Comparison of ENCODE assay signal across 15 cellular contexts in the genomic region with DNA sequence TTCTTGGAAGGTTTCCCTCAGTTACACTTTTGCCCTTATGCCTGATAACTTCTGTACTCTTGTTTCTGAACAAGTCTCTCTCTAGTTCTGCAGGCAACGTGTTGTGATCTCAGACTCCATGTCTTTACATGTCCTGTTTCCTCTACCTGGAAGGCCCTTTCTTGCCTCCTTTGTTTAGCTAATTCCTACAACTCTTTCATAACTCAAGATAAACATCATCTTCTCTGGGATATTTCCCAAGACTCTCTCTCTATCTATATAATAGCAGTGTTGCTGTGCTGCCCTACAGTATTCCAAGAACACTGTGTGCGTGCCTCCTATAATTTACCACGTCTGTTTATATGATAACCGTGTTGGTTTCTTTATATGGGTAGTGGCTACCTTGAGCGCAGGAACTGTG. TPM values are rescaled to one million over a fixed set of nuclear protein-coding genes. Genes with fewer than 3 reads are reported as not detected.
DNase-seq lines count a peak whose midpoint lies in the region; ATAC-seq and TF ChIP-seq lines count a peak whose summit lies in the region.
"Had no signal": no experiment of that assay in that cellular context is flagged by ENCODE, and none has a peak within 500 bp of the region (broad histone marks: within the 10 kb centered on the region; RNA-seq: fewer than 3 reads in every experiment).

No MANE protein-coding gene starts in this region.

- intact Hi-C loops in mammary epithelial cell (cut with micrococcal nuclease) = no loop called here

- in situ Hi-C loops in mammary epithelial cell (cut with MboI; ENCODE audit: low sequenced_read_pairs in 2 of 2) = no loop called here

- no peak overlapping the region for H3K27ac Mint-ChIP-seq in activated T-cell treated with anti-CD3 and anti-CD28 coated beads, Interleukin-2, amount 50 U/mL, for 24 hours
- H3K27ac Mint-ChIP-seq: H9, IgD-negative memory B cell had no signal

- H3K36me3 ChIP-seq in mammary epithelial cell (ENCODE audit: insufficient read depth, low read length) = no peaks in the 10 kb centered on the region

- H3K4me2 ChIP-seq in mammary epithelial cell (ENCODE audit: insufficient read depth, low read depth, low read length) = no peak overlapping the region

- dilution Hi-C loops in mammary epithelial cell (cut with HindIII; ENCODE audit: low sequenced_read_pairs) = no loop called here

- H3K9ac ChIP-seq in mammary epithelial cell (ENCODE audit: insufficient read depth, low read length) = no peak overlapping the region

- TF ChIP-seq CTCF in LNCaP clone FGC (IDR thresholded peaks at IDR 0.05; ENCODE audit: control insufficient read depth, extremely low read depth, insufficient read depth) = no peak
- no peak for TF ChIP-seq CTCF in mammary epithelial cell (conservative IDR thresholded peaks at IDR 0.05 in 1 of 2, IDR thresholded peaks at IDR 0.05 in 1 of 2; ENCODE audit: extremely low read depth in 1 of 2, insufficient read depth in 1 of 2, low read depth in 1 of 2, low read length in 2 of 2)
- no peak for TF ChIP-seq CTCF in foreskin keratinocyte (conservative IDR thresholded peaks at IDR 0.05)

- no peaks in the 10 kb centered on the region for H3K36me3 Mint-ChIP-seq in activated T-cell treated with anti-CD3 and anti-CD28 coated beads, Interleukin-2, amount 50 U/mL, for 24 hours (ENCODE audit: low read depth)
- H3K36me3 Mint-ChIP-seq: CD4-positive, alpha-beta memory T cell; IgD-negative memory B cell had no signal

- CTCF ChIA-PET in mammary epithelial cell (lab: Charles Lee; ENCODE audit: low non-redundant PET) = no interaction called here

- no peaks in the 10 kb centered on the region for H3K9me3 Mint-ChIP-seq in activated T-cell treated with anti-CD3 and anti-CD28 coated beads, Interleukin-2, amount 50 U/mL, for 24 hours
- H3K9me3 Mint-ChIP-seq: CD4-positive, alpha-beta memory T cell; H9 had no signal

- H3K27me3 ChIP-seq in mammary epithelial cell (ENCODE audit: insufficient read depth, low read length) (no peaks in the 10 kb centered on the region), foreskin keratinocyte (no peaks in the 10 kb centered on the region)

- no peaks in the 10 kb centered on the region for H3K79me2 ChIP-seq in mammary epithelial cell (ENCODE audit: insufficient read depth, low read length)

- no peaks in the 10 kb centered on the region for H3K4me1 Mint-ChIP-seq in activated T-cell treated with anti-CD3 and anti-CD28 coated beads, Interleukin-2, amount 50 U/mL, for 24 hours (ENCODE audit: low read depth)
- H3K4me1 Mint-ChIP-seq: H9, IgD-negative memory B cell had no signal

- H3K9me3 ChIP-seq in mammary epithelial cell (replicated peaks; ENCODE audit: insufficient read depth, low read length) = no peaks in the 10 kb centered on the region

- H3K27ac ChIP-seq in mammary epithelial cell (ENCODE audit: insufficient read depth, low read depth, low read length) = no peak overlapping the region
- H3K27ac ChIP-seq in foreskin keratinocyte = no peak overlapping the region
- H3K27ac ChIP-seq: C4-2B had no signal

- no peak overlapping the region for H2AFZ ChIP-seq in mammary epithelial cell (ENCODE audit: low read depth, low read length)

- H3K4me1 ChIP-seq in mammary epithelial cell (ENCODE audit: insufficient read depth, low read length) (no peaks in the 10 kb centered on the region), foreskin keratinocyte (no peaks in the 10 kb centered on the region)

- peak; percentile 66 for DNase-seq in LNCaP clone FGC (ENCODE audit: low read depth)
- DNase-seq in mammary epithelial cell = peak; percentile 0
- peak; percentile 28 to 45 for DNase-seq in foreskin keratinocyte
- no peak for DNase-seq in NCI-H1417 treated with DMSO at 0.1 percent for 48 hours (lab: John Stamatoyannopoulos, UW)
- DNase-seq in activated T-cell treated with anti-CD3 and anti-CD28 coated beads, Interleukin-2, amount 50 U/mL, for 24 hours = no peak
- DNase-seq in activated CD4-positive, CD25-positive, alpha-beta regulatory T cell (lab: John Stamatoyannopoulos, UW) = no peak
- DNase-seq: ACHN; CD4-positive, alpha-beta memory T cell; DMS79 treated with DMSO at 0.1 percent for 48 hours; GF-D8; H9 had no signal

- no peaks in the 10 kb centered on the region for H4K20me1 ChIP-seq in mammary epithelial cell (ENCODE audit: insufficient read depth, low read length)

- ATAC-seq in foreskin keratinocyte (no peak), GM21515 (IDR thresholded peaks at IDR 0.05; ENCODE audit: unreplicated experiment) (no peak)
- ATAC-seq: HepG2 had no signal

- no peak overlapping the region for H3K4me3 ChIP-seq in LNCaP clone FGC (ENCODE audit: low read depth, low read length)
- H3K4me3 ChIP-seq in mammary epithelial cell (replicated peaks in 1 of 3; ENCODE audit: insufficient read depth in 1 of 3, low read depth in 2 of 3, low read length in 3 of 3) = no peak overlapping the region

- BruUV-seq in mammary epithelial cell (replicated peaks; lab: Mats Ljungman, UMichigan) = no TSS peak

- peaks cover 2% of the 10 kb centered on the region for H3K27me3 Mint-ChIP-seq in activated T-cell treated with anti-CD3 and anti-CD28 coated beads, Interleukin-2, amount 50 U/mL, for 24 hours
- H3K27me3 Mint-ChIP-seq: IgD-negative memory B cell had no signal

- no peak overlapping the region for H3K4me3 Mint-ChIP-seq in activated T-cell treated with anti-CD3 and anti-CD28 coated beads, Interleukin-2, amount 50 U/mL, for 24 hours
- H3K4me3 Mint-ChIP-seq: CD4-positive, alpha-beta memory T cell; H9; IgD-negative memory B cell had no signal

- 49% methylated on average over 5 of the region's 5 CpGs for WGBS in mammary epithelial cell (ENCODE audit: low coverage, missing lambda C conversion rate)

RNA-seq across cellular contexts. Expression of gene CHRM3, which starts 47.8 kb away (rescaled TPM):
- total RNA-seq in mammary epithelial cell = 10 to 100 TPM in 1 of 2 donors, not detected in 1; 43.7 TPM
- 0.12 TPM for polyA plus RNA-seq in mammary epithelial cell
- polyA minus RNA-seq in mammary epithelial cell = not detected
- total RNA-seq in foreskin keratinocyte = not detected in 2 replicates
- not detected in 2 replicates for polyA plus RNA-seq in foreskin keratinocyte
- total RNA-seq: HepG2 had no signal
- polyA plus RNA-seq: HepG2, IgD-negative memory B cell had no signal

Comparison
In these comparisons a context has a peak if more than half of its experiments do, and no peak if none do; other contexts are left out.
1. DNase-seq: peak in LNCaP clone FGC (single experiment), mammary epithelial cell (single experiment) and foreskin keratinocyte (2 of 2); none in NCI-H1417 treated with DMSO at 0.1 percent for 48 hours (single experiment), activated T-cell treated with anti-CD3 and anti-CD28 coated beads, Interleukin-2, amount 50 U/mL, for 24 hours (single experiment) and activated CD4-positive, CD25-positive, alpha-beta regulatory T cell (0 of 4).